In the genomic region with DNA sequence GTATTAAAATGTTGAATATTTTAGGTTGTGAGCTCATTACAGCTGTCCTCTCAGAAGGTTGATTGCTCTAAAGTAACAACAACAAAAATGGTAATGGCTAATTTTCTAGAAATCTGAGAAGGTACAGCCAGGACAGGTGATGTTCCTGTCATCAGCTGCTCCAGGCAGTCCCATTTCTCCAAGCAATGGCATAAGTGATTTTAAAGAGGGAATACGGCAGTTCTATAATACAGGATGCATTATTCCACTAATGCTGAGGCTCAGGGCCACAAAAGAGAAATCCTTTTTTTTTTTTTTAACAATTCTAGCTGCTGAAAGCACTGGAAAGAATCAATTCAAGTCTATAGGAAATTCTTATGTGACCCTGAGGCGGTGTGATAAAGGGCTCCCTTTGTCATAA, we compare ENCODE assay signal across 22 cellular contexts.
"Had no signal": no experiment of that assay in that cellular context is flagged by ENCODE, and none has a peak within 500 bp of the region (broad histone marks: within the 10 kb centered on the region; RNA-seq: fewer than 3 reads in every experiment).

No MANE protein-coding gene starts in this region.

- H3K27ac Mint-ChIP-seq: mesothelial cell of epicardium; naive B cell; natural killer cell treated with Interleukin-12 subunit alpha and Interleukin-12 subunit beta and Interleukin-15 and Interleukin-18, amount 100 ng/mL, for 72 hours; neural progenitor cell; progenitor cell of endocrine pancreas had no signal

- H3K4me1 Mint-ChIP-seq: mesothelial cell of epicardium, naive B cell, neural progenitor cell had no signal

- H3K27ac ChIP-seq: gastroesophageal sphincter, heart left ventricle, hepatocyte, neural progenitor cell, parathyroid adenoma, right lobe of liver, stomach, thyroid gland had no signal

- H3K4me1 ChIP-seq: gastroesophageal sphincter, heart left ventricle, neural progenitor cell, parathyroid adenoma, right lobe of liver, stomach, thyroid gland had no signal

- DNase-seq: cortex of kidney; heart left ventricle; kidney; mesenchymal stem cell; mucosa of descending colon; naive B cell; right lobe of liver; small intestine; stimulated activated CD4-positive, alpha-beta T cell treated with anti-CD3 and anti-CD28 coated beads, Interleukin-15, amount 100 ng/mL, for 24 hours; stimulated activated CD4-positive, alpha-beta T cell treated with anti-CD3 and anti-CD28 coated beads, Interleukin-2, amount 100 ng/mL, for 48 hours; stimulated activated naive CD4-positive, alpha-beta T cell treated with Interleukin-2 at 50 U/mL for 16 hours; stomach; thyroid gland; trophoblast cell had no signal

- H3K36me3 Mint-ChIP-seq: mesothelial cell of epicardium; naive B cell; natural killer cell treated with Interleukin-12 subunit alpha and Interleukin-12 subunit beta and Interleukin-15 and Interleukin-18, amount 100 ng/mL, for 72 hours; neural progenitor cell had no signal

- FAIRE-seq: kidney, small intestine had no signal

- H3K9me3 Mint-ChIP-seq: mesothelial cell of epicardium, naive B cell had no signal

- H3K4me3 Mint-ChIP-seq: mesothelial cell of epicardium; naive B cell; natural killer cell treated with Interleukin-12 subunit alpha and Interleukin-12 subunit beta and Interleukin-15 and Interleukin-18, amount 100 ng/mL, for 72 hours; neural progenitor cell had no signal

- H3K27me3 ChIP-seq: gastroesophageal sphincter, heart left ventricle, hepatocyte, neural progenitor cell, right lobe of liver, stomach, thyroid gland had no signal

- ATAC-seq: gastroesophageal sphincter; heart left ventricle; left lobe of liver; mucosa of descending colon; natural killer cell treated with Interleukin-12 subunit alpha and Interleukin-12 subunit beta and Interleukin-15 and Interleukin-18, amount 100 ng/mL, for 72 hours; right lobe of liver had no signal
